Comparison of ENCODE assay signal across 13 cellular contexts in the genomic region with DNA sequence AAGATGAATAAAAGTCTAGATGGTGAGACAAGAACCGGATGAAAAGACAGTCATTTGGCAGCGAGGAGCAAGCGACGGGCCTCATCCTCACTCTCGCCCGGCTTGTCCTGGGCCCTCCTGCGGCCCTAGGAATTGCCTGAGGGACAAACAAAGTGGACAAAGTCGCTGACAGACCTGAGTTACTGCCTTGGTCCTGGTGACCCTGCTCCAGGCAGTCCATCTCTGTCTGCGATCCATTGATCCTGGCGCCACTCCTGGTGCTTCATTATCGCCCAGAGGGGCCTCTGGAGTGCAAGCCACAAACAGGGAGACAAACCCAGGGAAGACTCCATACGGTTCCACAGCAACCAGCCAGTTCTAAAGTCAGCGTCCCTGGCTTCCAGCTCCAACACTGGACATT. TPM values are rescaled to one million over a fixed set of nuclear protein-coding genes. Genes with fewer than 3 reads are reported as not detected.
DNase-seq lines count a peak whose midpoint lies in the region; ATAC-seq, FAIRE-seq and TF ChIP-seq lines count a peak whose summit lies in the region.
"Had no signal": no experiment of that assay in that cellular context is flagged by ENCODE, and none has a peak within 500 bp of the region (broad histone marks: within the 10 kb centered on the region; RNA-seq: fewer than 3 reads in every experiment).

No MANE protein-coding gene starts in this region.

- peak overlapping the region; percentile 17 for H2BK120ac ChIP-seq in trophoblast cell (ENCODE audit: insufficient read depth, low read length, poor library complexity)

- H3K9me3 Mint-ChIP-seq in naive thymus-derived CD8-positive, alpha-beta T cell = no peaks in the 10 kb centered on the region
- H3K9me3 Mint-ChIP-seq: H9 had no signal

- H4K8ac ChIP-seq in trophoblast cell (ENCODE audit: low read depth, low read length) = peak overlapping the region; percentile 17

- no peak overlapping the region for H3K23ac ChIP-seq in trophoblast cell (ENCODE audit: low read length)

- intact Hi-C loops in HepG2 (cut with micrococcal nuclease; ENCODE audit: unreplicated experiment) (no loop called here), right lobe of liver (cut with DNase I) (no loop called here)

- H3K79me1 ChIP-seq in trophoblast cell (ENCODE audit: low read length) = peaks cover 6% of the 10 kb centered on the region

- ATAC-seq in HepG2 (peak; percentile 14), right lobe of liver (no peak), omental fat pad (ENCODE audit: low FRiP score) (no peak)
- ATAC-seq in naive thymus-derived CD8-positive, alpha-beta T cell = no peak

- TF ChIP-seq CTCF in HepG2 (CRISPR knock-in tag; IDR thresholded peaks at IDR 0.05) = no peak
- no peak for TF ChIP-seq CTCF in right lobe of liver (IDR thresholded peaks at IDR 0.05)
- no peak for TF ChIP-seq CTCF in omental fat pad (IDR thresholded peaks at IDR 0.05)

- no peak overlapping the region for H3K27ac Mint-ChIP-seq in naive thymus-derived CD8-positive, alpha-beta T cell
- H3K27ac Mint-ChIP-seq: CD4-positive, CD25-positive, alpha-beta regulatory T cell; H9 had no signal

- peak overlapping the region; percentile 41 for H3K4me2 ChIP-seq in HepG2 (ENCODE audit: low read depth, low read length)
- H3K4me2 ChIP-seq in trophoblast cell (ENCODE audit: low read length) = peak overlapping the region; percentile 5
- H3K4me2 ChIP-seq: BLaER1 treated with 17β-estradiol and CSF1 and Interleukin-3, amounts not matched to agents 10 nM and 100 nM had no signal

- H3K9me3 ChIP-seq in HepG2 (ENCODE audit: low read length) = no peaks in the 10 kb centered on the region
- no peaks in the 10 kb centered on the region for H3K9me3 ChIP-seq in right lobe of liver
- peaks cover 2% of the 10 kb centered on the region for H3K9me3 ChIP-seq in trophoblast cell (ENCODE audit: insufficient read depth, low read depth, low read length)
- H3K9me3 ChIP-seq: BLaER1 treated with 17β-estradiol and CSF1 and Interleukin-3, amounts not matched to agents 10 nM and 100 nM had no signal

- H4K91ac ChIP-seq in trophoblast cell (ENCODE audit: low read depth, low read length) = peak overlapping the region; percentile 43

- H3K4me1 Mint-ChIP-seq in naive thymus-derived CD8-positive, alpha-beta T cell = no peaks in the 10 kb centered on the region
- H3K4me1 Mint-ChIP-seq: CD4-positive, CD25-positive, alpha-beta regulatory T cell had no signal

- H3K36me3 Mint-ChIP-seq in naive thymus-derived CD8-positive, alpha-beta T cell = no peaks in the 10 kb centered on the region
- H3K36me3 Mint-ChIP-seq: CD4-positive, CD25-positive, alpha-beta regulatory T cell had no signal

- peaks cover 2 to 17% of the 10 kb centered on the region in 2 experiments; a peak in 2 of 5 replicates for H3K27me3 ChIP-seq in HepG2 (ENCODE audit: control insufficient read depth in 1 of 2, insufficient read depth in 2 of 2, low read length in 2 of 2)
- no peaks in the 10 kb centered on the region for H3K27me3 ChIP-seq in right lobe of liver
- H3K27me3 ChIP-seq in trophoblast cell (ENCODE audit: insufficient read depth, low read length) = no peaks in the 10 kb centered on the region
- H3K27me3 ChIP-seq: BLaER1 treated with 17β-estradiol and CSF1 and Interleukin-3, amounts not matched to agents 10 nM and 100 nM had no signal

- no peaks in the 10 kb centered on the region for H4K20me1 ChIP-seq in HepG2 (ENCODE audit: insufficient read depth, low read length)
- H4K20me1 ChIP-seq: BLaER1 treated with 17β-estradiol and CSF1 and Interleukin-3, amounts not matched to agents 10 nM and 100 nM had no signal

- TF ChIP-seq POLR2A in HepG2 (IDR thresholded peaks at IDR 0.05; ENCODE audit: insufficient read depth in 1 of 2, low read depth in 2 of 2, low read length in 2 of 2) (no peak), right lobe of liver (IDR thresholded peaks at IDR 0.05) (no peak)

- H3K79me2 ChIP-seq in HepG2 (ENCODE audit: insufficient read depth, low read length) (no peaks in the 10 kb centered on the region), trophoblast cell (ENCODE audit: control insufficient read depth, insufficient read depth, low read length, poor library complexity) (peaks cover 2% of the 10 kb centered on the region)

- H3K9ac ChIP-seq in HepG2 (ENCODE audit: insufficient read depth, low read depth, low read length) (no peak overlapping the region), trophoblast cell (ENCODE audit: low read length) (no peak overlapping the region)
- H3K9ac ChIP-seq: BLaER1 treated with 17β-estradiol and CSF1 and Interleukin-3, amounts not matched to agents 10 nM and 100 nM had no signal

- no peak overlapping the region for H3K14ac ChIP-seq in trophoblast cell (ENCODE audit: low read length)

- no peak overlapping the region for H3K4me3 Mint-ChIP-seq in naive thymus-derived CD8-positive, alpha-beta T cell
- H3K4me3 Mint-ChIP-seq: CD4-positive, CD25-positive, alpha-beta regulatory T cell; H9 had no signal

- no peak for FAIRE-seq in HepG2 (lab: Jason Lieb, UNC)
- FAIRE-seq: GM18507 had no signal

- peak overlapping the region; percentile 57 for H2BK5ac ChIP-seq in trophoblast cell (ENCODE audit: low read depth, low read length, poor library complexity)

- H3K4me3 ChIP-seq in HepG2 (replicated peaks in 1 of 3; ENCODE audit: insufficient read depth in 1 of 3, low read depth in 2 of 3, low read length in 3 of 3) = peak overlapping the region in 1 of 3 experiments; percentile 14; a peak in 1 of 6 replicates
- no peak overlapping the region for H3K4me3 ChIP-seq in right lobe of liver
- H3K4me3 ChIP-seq in trophoblast cell (ENCODE audit: low read depth, low read length) = no peak overlapping the region
- H3K4me3 ChIP-seq: BLaER1 treated with 17β-estradiol and CSF1 and Interleukin-3, amounts not matched to agents 10 nM and 100 nM had no signal

- H3K27me3 Mint-ChIP-seq in naive thymus-derived CD8-positive, alpha-beta T cell = peaks cover 0 to 10% (median 4%) of the 10 kb centered on the region in 5 donors

- DNase-seq in HepG2 (ENCODE audit: low spot score) = no peak
- no peak for DNase-seq in right lobe of liver
- peak; percentile 95 for DNase-seq in islet precursor cell
- DNase-seq in trophoblast cell = peak in 1 of 2 donors; percentile 40
- no peak for DNase-seq in omental fat pad (ENCODE audit: low spot score)
- no peak for DNase-seq in AG08396 (ENCODE audit: low spot score)
- DNase-seq in naive thymus-derived CD8-positive, alpha-beta T cell = no peak
- DNase-seq: 8988T; CD4-positive, CD25-positive, alpha-beta regulatory T cell; DMS53; H9 had no signal

- H2AK5ac ChIP-seq in trophoblast cell (ENCODE audit: low read length) = no peak overlapping the region

- in situ Hi-C loops in HepG2 (cut with HindIII; ENCODE audit: extremely low pct_ligation_motif_present, low pct_unique_long_range_greater_than_20kb) = loop anchor here (25.0 kb wide), 1 partner anchor 612 kb away; no protein-coding TSS in a partner anchor

- peaks cover 27% of the 10 kb centered on the region for H3K4me1 ChIP-seq in HepG2 (ENCODE audit: insufficient read depth, low read length)
- H3K4me1 ChIP-seq in right lobe of liver = peaks cover 0 to 4% (median 0%) of the 10 kb centered on the region in 4 donors
- peaks cover 8 to 10% of the 10 kb centered on the region in 2 experiments for H3K4me1 ChIP-seq in trophoblast cell (ENCODE audit: control insufficient read depth in 1 of 2, insufficient read depth in 2 of 2, low read length in 2 of 2)
- H3K4me1 ChIP-seq: BLaER1 treated with 17β-estradiol and CSF1 and Interleukin-3, amounts not matched to agents 10 nM and 100 nM had no signal

- POLR2A ChIA-PET in HepG2 (lab: Yijun Ruan, JAX) = no interaction called here
- POLR2A ChIA-PET in naive thymus-derived CD8-positive, alpha-beta T cell (lab: Charles Lee) = no interaction called here

- H3K36me3 ChIP-seq in HepG2 (replicated peaks in 1 of 2; ENCODE audit: control insufficient read depth in 1 of 2, insufficient read depth in 2 of 2, low read length in 2 of 2) (no peaks in the 10 kb centered on the region), right lobe of liver (no peaks in the 10 kb centered on the region), trophoblast cell (ENCODE audit: control insufficient read depth in 1 of 2, insufficient read depth in 2 of 2, low read length in 2 of 2) (no peaks in the 10 kb centered on the region)
- H3K36me3 ChIP-seq: BLaER1 treated with 17β-estradiol and CSF1 and Interleukin-3, amounts not matched to agents 10 nM and 100 nM had no signal

- 51% methylated on average over 12 of the region's 13 CpGs for WGBS in HepG2 (ENCODE audit: low lambda C conversion rate)
- 71% methylated on average over 4 of the region's 13 CpGs for WGBS in right lobe of liver (ENCODE audit: insufficient coverage, low coverage, low lambda C conversion rate, missing lambda C conversion rate)
- WGBS in trophoblast cell (ENCODE audit: extremely low coverage, insufficient coverage, insufficient read length) = no CpG with 5 or more reads among the region's 13 CpGs

- H4K12ac ChIP-seq in trophoblast cell (ENCODE audit: low read depth, low read length) = peak overlapping the region; percentile 27

- BruUV-seq in HepG2 (replicated peaks; lab: Mats Ljungman, UMichigan) = no TSS peak

- no peak overlapping the region for H2AFZ ChIP-seq in HepG2 (ENCODE audit: low read length)
- H2AFZ ChIP-seq in trophoblast cell (ENCODE audit: insufficient read depth, low read length, poor library complexity) = no peak overlapping the region

- TF ChIP-seq RAD21 in HepG2 (CRISPR knock-in tag; IDR thresholded peaks at IDR 0.05) = no peak

- no peak overlapping the region for H3K18ac ChIP-seq in trophoblast cell (ENCODE audit: low read length)

- no peak for TF ChIP-seq EP300 in HepG2 (IDR thresholded peaks at IDR 0.05; ENCODE audit: low read depth in 2 of 2, low read length in 2 of 2)
- no peak for TF ChIP-seq EP300 in HepG2 (CRISPR knock-in tag; IDR thresholded peaks at IDR 0.05; ENCODE audit: borderline replicate concordance)

- H3K4ac ChIP-seq in trophoblast cell (ENCODE audit: low read depth, low read length) = no peak overlapping the region

- no peak overlapping the region for H2BK12ac ChIP-seq in trophoblast cell (ENCODE audit: low read length)

- H3K27ac ChIP-seq in HepG2 (ENCODE audit: extremely low read length, insufficient read depth, low read length) (no peak overlapping the region), right lobe of liver (no peak overlapping the region), trophoblast cell (ENCODE audit: low read depth, low read length) (peak overlapping the region; percentile 86)
- H3K27ac ChIP-seq: BLaER1 treated with 17β-estradiol and CSF1 and Interleukin-3, amounts not matched to agents 10 nM and 100 nM had no signal

- CTCF ChIA-PET in HepG2 (lab: Yijun Ruan, JAX; ENCODE audit: low intra/inter-chr PET ratio, low total read pairs) = no interaction called here

RNA-seq across cellular contexts. Expression of gene PUM2, which starts 24.3 kb away (rescaled TPM):
- total RNA-seq in HepG2 (2016; rRNA removed; fragmentation: Illumina TruSeq; extraction: Trizol) = 69.6 and 94.7 TPM in 2 replicates
- total RNA-seq in HepG2 (2016; cell fraction: cytosol; rRNA removed; fragmentation: Illumina TruSeq; extraction: Trizol; ENCODE audit: low read depth) = 268 and 314 TPM in 2 replicates
- total RNA-seq in HepG2 (2016; cell fraction: insoluble cytoplasmic fraction; rRNA removed; fragmentation: Illumina TruSeq; extraction: Trizol) = 66.2 and 87.3 TPM in 2 replicates
- total RNA-seq in HepG2 (2016; cell fraction: membrane; rRNA removed; fragmentation: Illumina TruSeq; extraction: Trizol) = 195 and 235 TPM in 2 replicates
- total RNA-seq in HepG2 (2016; cell fraction: nucleus; rRNA removed; fragmentation: Illumina TruSeq; extraction: Trizol) = 86.0 and 93.6 TPM in 2 replicates
- 61.8 and 69.8 TPM in 2 replicates for polyA plus RNA-seq in HepG2 (2011; rRNA removed)
- 41.5 and 48.4 TPM in 2 replicates for polyA plus RNA-seq in HepG2 (2011; cell fraction: cytosol; rRNA removed)
- 37.5 and 39.9 TPM in 2 replicates for polyA plus RNA-seq in HepG2 (2011; cell fraction: nucleus; rRNA removed)
- 57.8 and 68.4 TPM in 2 replicates for polyA plus RNA-seq in HepG2 (2012)
- polyA plus RNA-seq in HepG2 (2016; cell fraction: cytosol; fragmentation: Illumina TruSeq; extraction: Trizol; ENCODE audit: low read depth) = 1.7 and 2.0 TPM in 2 replicates
- polyA plus RNA-seq in HepG2 (2016; cell fraction: insoluble cytoplasmic fraction; fragmentation: Illumina TruSeq; extraction: Trizol; ENCODE audit: low read depth) = 65.5 and 73.0 TPM in 2 replicates
- 11.7 and 13.1 TPM in 2 replicates for polyA plus RNA-seq in HepG2 (2016; cell fraction: membrane; fragmentation: Illumina TruSeq; extraction: Trizol; ENCODE audit: low read depth)
- 65.5 and 68.7 TPM in 2 replicates for polyA plus RNA-seq in HepG2 (2016; cell fraction: nucleus; fragmentation: Illumina TruSeq; extraction: Trizol; ENCODE audit: insufficient read depth, low read depth)
- 209 and 286 TPM in 2 replicates for polyA minus RNA-seq in HepG2 (2011; rRNA and poly(A)+ RNA removed; ENCODE audit: low replicate concordance)
- polyA minus RNA-seq in HepG2 (2011; cell fraction: cytosol; rRNA and poly(A)+ RNA removed) = 125 and 141 TPM in 2 replicates
- 209 and 212 TPM in 2 replicates for polyA minus RNA-seq in HepG2 (2011; cell fraction: nucleus; rRNA and poly(A)+ RNA removed)
- total RNA-seq in right lobe of liver = 10 to 100 TPM; 31.3 to 62.2 (median 51.5) TPM
- 48.9 and 50.0 TPM in 2 replicates for polyA plus RNA-seq in trophoblast cell (2013)
- total RNA-seq in omental fat pad = 10 to 100 TPM; 42.3 to 72.4 (median 57.8) TPM
- 100 to 1,000 TPM; 175 to 177 TPM for total RNA-seq in naive thymus-derived CD8-positive, alpha-beta T cell
- 10 to 100 TPM; 17.1 to 19.0 (median 18.0) TPM for polyA plus RNA-seq in naive thymus-derived CD8-positive, alpha-beta T cell
